ENCODE assay signal across 1 cellular context in genomic region chr15:66802087-66803001, GRCh38.
TF ChIP-seq lines count a peak whose summit lies in the region.

No MANE protein-coding gene starts in this region.

TF ChIP-seq in K562, 482 proteins besides CTCF, POLR2A, EP300 and RAD21 (continued from another document and continues in another):
- TF ChIP-seq PRDM10 (IDR thresholded peaks at IDR 0.05; ENCODE audit: partially characterized antibody) (peak; percentile 61), IFI16 (CRISPR knock-in tag; IDR thresholded peaks at IDR 0.05) (no peak), STAT5A (IDR thresholded peaks at IDR 0.05; ENCODE audit: borderline replicate concordance, low read length) (no peak), ZNF77 (CRISPR knock-in tag; IDR thresholded peaks at IDR 0.05) (no peak), ZNF175 (CRISPR knock-in tag; IDR thresholded peaks at IDR 0.05; ENCODE audit: low read depth) (peak; percentile 37; the same call in 1 of the 2 replicates), ZNF507 (tag; conservative IDR thresholded peaks at IDR 0.05) (no peak), SP1 (CRISPR knock-in tag; IDR thresholded peaks at IDR 0.05) (no peak), MYC (IDR thresholded peaks at IDR 0.05; ENCODE audit: low read depth, low read length) (no peak), MYC (CRISPR knock-in tag; IDR thresholded peaks at IDR 0.05; ENCODE audit: borderline replicate concordance, low read depth) (no peak), ZNF449 (CRISPR knock-in tag; IDR thresholded peaks at IDR 0.05) (0 out of 2 replicates have a peak, but pooled peaks have one; percentile 24), ATF4 (CRISPR knock-in tag; IDR thresholded peaks at IDR 0.05) (no peak), CEBPG (CRISPR knock-in tag; IDR thresholded peaks at IDR 0.05) (peak; percentile 47; the same call in 1 of the 2 replicates), CEBPG (tag; conservative IDR thresholded peaks at IDR 0.05 in 1 of 2, IDR thresholded peaks at IDR 0.05 in 1 of 2) (peak; percentile 71 to 78), ZNF583 (CRISPR knock-in tag; IDR thresholded peaks at IDR 0.05) (0 out of 2 replicates have a peak, but pooled peaks have one; percentile 68), ETV6 (IDR thresholded peaks at IDR 0.05; ENCODE audit: borderline replicate concordance in 1 of 2, low read depth in 2 of 2, low read length in 1 of 2) (peak in 1 of 2 experiments; percentile 58; a peak in 1 of 4 replicates), ETV6 (CRISPR knock-in tag; IDR thresholded peaks at IDR 0.05; ENCODE audit: borderline replicate concordance) (no peak), MNT (conservative IDR thresholded peaks at IDR 0.05) (no peak), TRIM28 (IDR thresholded peaks at IDR 0.05) (no peak), ZNF280A (IDR thresholded peaks at IDR 0.05; ENCODE audit: low read depth, partially characterized antibody) (no peak), SRSF3 (IDR thresholded peaks at IDR 0.05; ENCODE audit: insufficient read depth, low read length) (no peak), ZBTB7A (IDR thresholded peaks at IDR 0.05; ENCODE audit: borderline replicate concordance, control insufficient read depth, low read depth, low read length) (peak; percentile 63), HMG20A (CRISPR knock-in tag; conservative IDR thresholded peaks at IDR 0.05) (no peak), GTF2B (IDR thresholded peaks at IDR 0.05; ENCODE audit: extremely low read depth, insufficient read length) (no peak), HNRNPLL (IDR thresholded peaks at IDR 0.05; ENCODE audit: low read depth, low read length, poor library complexity, severe bottlenecking) (no peak), KDM1A (IDR thresholded peaks at IDR 0.05) (peak in 1 of 2 experiments; percentile 13; a peak in 1 of 4 replicates), JUND (IDR thresholded peaks at IDR 0.05; ENCODE audit: borderline replicate concordance, low read depth, low read length) (peak; percentile 29), JUND (tag; IDR thresholded peaks at IDR 0.05; ENCODE audit: borderline replicate concordance, low read depth, low read length) (no peak; the same call in 2 of the 3 replicates), SIX5 (IDR thresholded peaks at IDR 0.05; ENCODE audit: borderline replicate concordance in 1 of 2, insufficient read depth in 1 of 2, low read depth in 1 of 2, low read length in 2 of 2) (no peak), ZNF830 (CRISPR knock-in tag; IDR thresholded peaks at IDR 0.05) (no peak), ZNF766 (CRISPR knock-in tag; conservative IDR thresholded peaks at IDR 0.05) (no peak), TCF7L2 (IDR thresholded peaks at IDR 0.05; ENCODE audit: low read depth, low read length) (no peak), CEBPB (tag; IDR thresholded peaks at IDR 0.05) (peak; percentile 87), MEF2D (tag; conservative IDR thresholded peaks at IDR 0.05; ENCODE audit: low read depth) (no peak), VEZF1 (CRISPR knock-in tag; IDR thresholded peaks at IDR 0.05) (no peak), ZKSCAN1 (IDR thresholded peaks at IDR 0.05; ENCODE audit: low read depth, low read length) (peak; percentile 88), NRF1 (conservative IDR thresholded peaks at IDR 0.05 in 1 of 2, IDR thresholded peaks at IDR 0.05 in 1 of 2) (no peak), THRA (IDR thresholded peaks at IDR 0.05) (no peak), ZBTB9 (CRISPR knock-in tag; IDR thresholded peaks at IDR 0.05) (0 out of 2 replicates have a peak, but pooled peaks have one; percentile 24), NR4A1 (CRISPR knock-in tag; IDR thresholded peaks at IDR 0.05) (peak; percentile 55; the same call in 1 of the 2 replicates), NR4A1 (tag; IDR thresholded peaks at IDR 0.05) (no peak), MLLT1 (IDR thresholded peaks at IDR 0.05) (no peak), BCL6 (CRISPR knock-in tag; IDR thresholded peaks at IDR 0.05) (no peak), HDAC2 (IDR thresholded peaks at IDR 0.05) (no peak), TOE1 (IDR thresholded peaks at IDR 0.05; ENCODE audit: borderline replicate concordance) (no peak), TOE1 (CRISPR knock-in tag; IDR thresholded peaks at IDR 0.05; ENCODE audit: borderline replicate concordance, low read depth) (no peak), FOS (IDR thresholded peaks at IDR 0.05; ENCODE audit: extremely low read depth, insufficient read length) (no peak), COPS2 (conservative IDR thresholded peaks at IDR 0.05) (no peak), ZBTB33 (CRISPR knock-in tag; IDR thresholded peaks at IDR 0.05) (no peak), NFE2 (IDR thresholded peaks at IDR 0.05; ENCODE audit: low read depth) (no peak)
